In genomic region chr3:110504901-110505300, GRCh38 we compare ENCODE assay signal across 24 cellular contexts.
"Had no signal": no experiment of that assay in that cellular context is flagged by ENCODE, and none has a peak within 500 bp of the region (broad histone marks: within the 10 kb centered on the region; RNA-seq: fewer than 3 reads in every experiment).

No MANE protein-coding gene starts in this region.

- H3K4me3 ChIP-seq: ovary, right lobe of liver, thoracic aorta had no signal

- DNase-seq: activated CD4-positive, alpha-beta T cell treated with anti-CD3 and anti-CD28 coated beads for 1 hour; activated CD4-positive, alpha-beta T cell treated with anti-CD3 and anti-CD28 coated beads, Interleukin-2, amount 50 U/mL, for 1 hour; activated CD8-positive, alpha-beta T cell treated with anti-CD3 and anti-CD28 coated beads for 36 hours; activated T-cell treated with anti-CD3 and anti-CD28 coated beads, Interleukin-2, amount 50 U/mL, for 4 hours; dermis blood vessel endothelial cell; effector CD4-positive, alpha-beta T cell; head of caudate nucleus; hippocampal formation; left cardiac atrium; left ventricle myocardium superior; naive B cell; ovary; right lobe of liver; stimulated activated CD4-positive, alpha-beta T cell treated with anti-CD3 and anti-CD28 coated beads, Interleukin-12 subunit alpha, Interleukin-12 subunit beta, amount 100 ng/mL, for 4 hours; stimulated activated CD4-positive, alpha-beta T cell treated with anti-CD3 and anti-CD28 coated beads, Interleukin-4, amount 100 ng/mL, for 1 hour; stimulated activated naive CD8-positive, alpha-beta T cell treated with anti-CD3 and anti-CD28 coated beads, Interleukin-15, Interleukin-2, amounts not matched to agents 100 U/mL and 50 U/mL, for 24 hours; trophoblast cell had no signal

- H3K27me3 ChIP-seq: ovary, right lobe of liver had no signal

- FAIRE-seq: colon, keratinocyte, TTC549, urothelium cell line had no signal

- H3K4me1 ChIP-seq: right lobe of liver had no signal

- H3K27ac ChIP-seq: epithelial cell of prostate, ovary, right lobe of liver, thoracic aorta had no signal

- ATAC-seq: activated CD8-positive, alpha-beta T cell treated with anti-CD3 and anti-CD28 coated beads for 36 hours; activated T-cell treated with anti-CD3 and anti-CD28 coated beads, Interleukin-2, amount 50 U/mL, for 4 hours; left cardiac atrium; left ventricle myocardium superior; right lobe of liver; stimulated activated naive CD8-positive, alpha-beta T cell treated with anti-CD3 and anti-CD28 coated beads, Interleukin-15, Interleukin-2, amounts not matched to agents 100 U/mL and 50 U/mL, for 24 hours; WTC11 had no signal

- H3K36me3 ChIP-seq: ovary, right lobe of liver, thoracic aorta had no signal

- H3K9me3 ChIP-seq: ovary, right lobe of liver had no signal
